Comparison of ENCODE assay signal across 8 cellular contexts in the genomic region with DNA sequence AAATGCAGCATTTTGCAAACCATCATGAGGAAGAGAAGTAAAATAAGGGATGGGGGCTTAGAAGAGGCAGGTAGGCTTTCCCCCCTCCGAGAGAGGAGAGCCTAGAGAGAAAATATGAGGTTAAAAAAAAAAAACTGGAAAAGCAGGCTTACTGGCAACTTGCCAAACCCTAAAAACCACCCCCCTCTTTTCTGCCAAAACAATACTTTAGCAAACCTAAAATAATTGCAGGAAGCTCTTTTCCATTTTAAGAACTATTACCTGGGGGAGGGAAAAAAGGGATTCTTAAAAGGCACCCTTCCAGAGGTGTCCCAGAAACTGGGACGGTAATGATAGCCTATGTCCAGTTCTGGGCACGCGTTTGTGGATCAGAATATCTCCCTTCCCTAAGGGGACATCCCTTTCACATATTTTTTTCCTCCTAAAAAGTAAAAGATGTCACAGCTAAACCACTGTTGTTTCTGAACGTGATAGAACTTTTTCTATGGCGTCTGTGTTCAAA. TPM values are rescaled to one million over a fixed set of nuclear protein-coding genes. Genes with fewer than 3 reads are reported as not detected.
DNase-seq lines count a peak whose midpoint lies in the region; ATAC-seq and TF ChIP-seq lines count a peak whose summit lies in the region.

No MANE protein-coding gene starts in this region.

- H3K9me3 Mint-ChIP-seq in mesothelial cell of epicardium: no peaks in the 10 kb centered on the region

- peak overlapping the region; percentile 97 for H3K27ac ChIP-seq in 22Rv1
- H3K27ac ChIP-seq in HUES6 (ENCODE audit: low read depth, low read length): no peak overlapping the region
- peak overlapping the region; percentile 86 to 98 for H3K27ac ChIP-seq in breast epithelium

- DNase-seq in breast epithelium (ENCODE audit: low spot score in 2 of 2) (no peak), mesothelial cell of epicardium (ENCODE audit: low spot score in 2 of 2, unreplicated experiment in 2 of 2) (no peak), NCI-H1092 (lab: John Stamatoyannopoulos, UW) (no peak), cerebellum (ENCODE audit: low spot score) (no peak)
- DNase-seq in activated CD4-positive, CD25-positive, alpha-beta regulatory T cell (lab: John Stamatoyannopoulos, UW): no peak

- TF ChIP-seq POLR2A in breast epithelium (IDR thresholded peaks at IDR 0.05): no peak

- TF ChIP-seq CTCF in 22Rv1 (IDR thresholded peaks at IDR 0.05): no peak
- TF ChIP-seq CTCF in breast epithelium (IDR thresholded peaks at IDR 0.05): no peak
- TF ChIP-seq CTCF in mesothelial cell of epicardium (IDR thresholded peaks at IDR 0.05; ENCODE audit: unreplicated experiment): no peak

- H3K27ac Mint-ChIP-seq in mesothelial cell of epicardium: peak overlapping the region; percentile 98

- H3K9ac ChIP-seq in HUES6 (ENCODE audit: low read length): peak overlapping the region; percentile 14

- ATAC-seq in HG03280 (IDR thresholded peaks at IDR 0.05; ENCODE audit: unreplicated experiment): no peak

- H3K27me3 Mint-ChIP-seq in mesothelial cell of epicardium (ENCODE audit: low read depth): no peaks in the 10 kb centered on the region

- H3K4me1 ChIP-seq in HUES6 (ENCODE audit: control insufficient read depth, insufficient read depth, low read length): peaks cover 30% of the 10 kb centered on the region
- peaks cover 6 to 11% of the 10 kb centered on the region in 2 donors for H3K4me1 ChIP-seq in breast epithelium

- intact Hi-C loops in breast epithelium (cut with DNase I; ENCODE audit: low total_unique reads): no loop called here

- H3K27me3 ChIP-seq in HUES6 (ENCODE audit: control insufficient read depth, insufficient read depth, low read length): peaks cover 76% of the 10 kb centered on the region
- H3K27me3 ChIP-seq in breast epithelium: no peaks in the 10 kb centered on the region

- peak overlapping the region; percentile 80 for H3K4me3 Mint-ChIP-seq in mesothelial cell of epicardium

- H3K4me3 ChIP-seq in HUES6 (ENCODE audit: low read depth, low read length) (peak overlapping the region; percentile 82), breast epithelium (peak overlapping the region; percentile 91 to 98 (median 94))

- H3K4me1 Mint-ChIP-seq in mesothelial cell of epicardium: peaks cover 63% of the 10 kb centered on the region

- no peaks in the 10 kb centered on the region for H3K36me3 ChIP-seq in HUES6 (ENCODE audit: control insufficient read depth, insufficient read depth, low read length)
- H3K36me3 ChIP-seq in breast epithelium: no peaks in the 10 kb centered on the region

- no peaks in the 10 kb centered on the region for H3K36me3 Mint-ChIP-seq in mesothelial cell of epicardium

- H3K9me3 ChIP-seq in HUES6 (ENCODE audit: control insufficient read depth, insufficient read depth, low read depth, low read length) (no peaks in the 10 kb centered on the region), breast epithelium (no peaks in the 10 kb centered on the region)

RNA-seq across cellular contexts. Expression of gene NFIA, which starts 1.2 kb away (rescaled TPM):
- total RNA-seq in breast epithelium: 10 to 100 TPM; 54.9 to 87.5 (median 79.6) TPM
- total RNA-seq in mesothelial cell of epicardium: 152 to 163 TPM (median 162 TPM) in 3 replicates
- total RNA-seq in cerebellum: 86.0 TPM
